Comparison of ENCODE assay signal across 1 cellular context in genomic region chr3:40258064-40258463, GRCh38.
TF ChIP-seq lines count a peak whose summit lies in the region.

No MANE protein-coding gene starts in this region.

TF ChIP-seq in K562, 482 proteins besides CTCF, POLR2A, EP300 and RAD21:
- TF ChIP-seq DDX20 (tag; IDR thresholded peaks at IDR 0.05; ENCODE audit: low read depth) (no peak), SMC3 (conservative IDR thresholded peaks at IDR 0.05; ENCODE audit: insufficient read depth, low read depth, low read length) (no peak), BRF1 (IDR thresholded peaks at IDR 0.05; ENCODE audit: borderline replicate concordance, extremely low read depth, insufficient read length) (no peak), L3MBTL2 (IDR thresholded peaks at IDR 0.05) (no peak), PCBP2 (IDR thresholded peaks at IDR 0.05; ENCODE audit: low read depth, low read length, poor library complexity, severe bottlenecking) (no peak)
